8 cellular contexts compared by ENCODE assay signal in the genomic region with DNA sequence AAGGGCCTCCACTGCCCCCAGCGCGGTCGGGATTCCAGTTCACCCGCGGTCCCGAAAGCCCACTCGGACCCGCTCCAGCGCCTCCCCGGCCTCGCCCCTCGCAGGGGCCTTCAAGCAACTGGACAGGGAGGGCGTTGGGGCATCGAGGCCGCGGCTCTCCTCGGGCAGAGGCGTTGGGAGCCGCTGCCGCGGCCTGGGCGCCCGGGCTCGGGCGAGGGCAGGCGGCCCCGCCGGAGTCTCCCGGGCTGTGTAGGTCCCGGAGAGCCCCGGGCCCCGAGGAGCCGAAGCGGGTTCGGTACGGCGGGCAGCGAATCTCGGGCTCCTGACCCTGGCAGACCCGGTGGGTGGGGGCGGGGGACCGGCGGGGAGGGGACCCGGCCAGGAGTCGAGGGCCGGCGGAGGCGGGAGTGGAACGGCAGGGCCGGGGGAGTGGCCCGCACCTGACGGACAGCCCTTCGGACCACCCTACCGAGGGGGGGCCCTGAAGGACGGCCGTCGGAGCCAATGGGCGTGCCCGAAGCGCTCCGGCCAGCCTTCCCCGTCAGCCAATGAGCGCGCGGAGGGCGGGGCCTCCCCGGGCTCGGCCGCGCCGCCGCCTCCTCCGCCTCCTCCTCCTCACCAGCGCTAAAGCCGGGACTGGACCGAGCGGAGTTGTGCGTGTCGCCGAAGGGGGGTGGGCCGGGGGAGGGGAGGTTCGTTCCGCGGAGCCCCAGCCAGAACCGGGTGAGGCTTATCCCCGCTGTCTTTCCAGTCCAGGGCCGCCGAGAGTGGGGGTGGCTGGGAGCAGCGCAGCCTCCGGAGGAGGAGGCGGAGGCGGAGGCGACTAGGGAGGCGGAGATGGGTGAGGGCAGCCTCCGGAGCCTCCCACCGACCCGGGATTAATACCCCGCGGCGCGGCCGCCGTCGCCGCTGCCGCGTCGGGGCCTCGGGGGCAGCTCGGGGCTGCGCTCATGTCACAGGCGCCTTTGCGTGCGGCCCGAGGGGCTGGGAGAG. TPM values are rescaled to one million over a fixed set of nuclear protein-coding genes. Genes with fewer than 3 reads are reported as not detected.
DNase-seq lines count a peak whose midpoint lies in the region; ATAC-seq and TF ChIP-seq lines count a peak whose summit lies in the region.

A gene (plus strand): TSS at position 609 of the 993 bp plus-strand sequence. CDS start 34,346 bp downstream, outside the sequence.

- peak within 1 kb of the TSS; percentile 91 for H3K27ac ChIP-seq in MM.1S (ENCODE audit: low read length)

- peak within 1 kb of the TSS; percentile 98 to 100 (median 100) for H3K27ac Mint-ChIP-seq in nephron

- H3K4me3 ChIP-seq in MM.1S (ENCODE audit: low read length): peak within 1 kb of the TSS; percentile 70
- peak within 1 kb of the TSS; percentile 86 for H3K4me3 ChIP-seq in fibroblast of the aortic adventitia (ENCODE audit: low read depth, low read length)

- H3K4me1 ChIP-seq in ES-I3 (ENCODE audit: insufficient read depth, low read length) (peaks cover 9% of the 10 kb centered on the region), MM.1S (ENCODE audit: low read length) (peaks cover 14% of the 10 kb centered on the region)

- TF ChIP-seq CTCF in MM.1S (IDR thresholded peaks at IDR 0.05; ENCODE audit: low read length) (no peak), fibroblast of the aortic adventitia (IDR thresholded peaks at IDR 0.05; ENCODE audit: insufficient read depth, low read length) (no peak), nephron (IDR thresholded peaks at IDR 0.05; ENCODE audit: unreplicated experiment in 3 of 3) (no peak)

- H3K36me3 Mint-ChIP-seq in nephron (ENCODE audit: low read depth): peaks cover 19% of the 10 kb centered on the region

- peak; percentile 87 for ATAC-seq in stimulated activated naive CD8-positive, alpha-beta T cell treated with anti-CD3 and anti-CD28 coated beads, Interleukin-15, Interleukin-2, amounts not matched to agents 100 U/mL and 50 U/mL, for 24 hours

- DNase-seq in HCEC 1CT (peak; percentile 93), MM.1S (peak; percentile 89), SHP77 treated with DMSO at 0.1 percent for 48 hours (lab: John Stamatoyannopoulos, UW) (peak; percentile 82), fibroblast of the aortic adventitia (ENCODE audit: low read depth) (peak; percentile 96)
- peak; percentile 99 for DNase-seq in activated effector memory CD4-positive, alpha-beta T cell treated with anti-CD3 and anti-CD28 coated beads, Interleukin-2, amount 50 U/mL, for 16 hours
- DNase-seq in stimulated activated naive CD8-positive, alpha-beta T cell treated with anti-CD3 and anti-CD28 coated beads, Interleukin-15, Interleukin-2, amounts not matched to agents 100 U/mL and 50 U/mL, for 24 hours: peak; percentile 100

- H3K9me2 ChIP-seq in MM.1S (replicated peaks; ENCODE audit: insufficient read depth, low read length): no peaks in the 10 kb centered on the region

- H3K79me2 ChIP-seq in MM.1S (ENCODE audit: low read length): peaks cover 28% of the 10 kb centered on the region

- H3K4me1 Mint-ChIP-seq in nephron: peaks cover 22% of the 10 kb centered on the region

- H3K4me3 Mint-ChIP-seq in nephron: peak within 1 kb of the TSS; percentile 98 to 100 (median 99)

- H3K4me2 ChIP-seq in MM.1S (ENCODE audit: low read depth, low read length): peak within 1 kb of the TSS; percentile 67

- peaks cover 13% of the 10 kb centered on the region; the same call in 1 of the 2 replicates for H3F3A ChIP-seq in MM.1S (ENCODE audit: insufficient read depth, low read length)

- no peaks in the 10 kb centered on the region for H4K20me1 ChIP-seq in MM.1S (ENCODE audit: insufficient read depth, low read length)

- H3K36me3 ChIP-seq in ES-I3 (ENCODE audit: insufficient read depth, low read length) (peaks cover 5% of the 10 kb centered on the region; the same call in 1 of the 2 replicates), MM.1S (replicated peaks; ENCODE audit: insufficient read depth, low read length) (no peaks in the 10 kb centered on the region)

- H3K27me3 Mint-ChIP-seq in nephron (ENCODE audit: low read depth): no peaks in the 10 kb centered on the region

- H3K9ac ChIP-seq in ES-I3 (ENCODE audit: low read depth, low read length): peak within 1 kb of the TSS; percentile 96
- peak within 1 kb of the TSS; percentile 74 for H3K9ac ChIP-seq in MM.1S (ENCODE audit: low read length)

- H3K27me3 ChIP-seq in MM.1S (replicated peaks; ENCODE audit: insufficient read depth, low read length): no peaks in the 10 kb centered on the region

- peak within 1 kb of the TSS; percentile 72 for H2AFZ ChIP-seq in MM.1S (ENCODE audit: low read length)

- no peaks in the 10 kb centered on the region for H3K9me3 ChIP-seq in ES-I3 (ENCODE audit: control insufficient read depth, insufficient read depth, low read length)
- no peaks in the 10 kb centered on the region for H3K9me3 ChIP-seq in MM.1S (replicated peaks; ENCODE audit: insufficient read depth, low read length)

- H3K9me3 Mint-ChIP-seq in nephron: no peaks in the 10 kb centered on the region

RNA-seq across cellular contexts. Expression of the gene that starts here (rescaled TPM):
- total RNA-seq in fibroblast of the aortic adventitia (ENCODE audit: low replicate concordance): 47.8 and 62.5 TPM in 2 replicates

Comparison
In these comparisons a context has a peak if more than half of its experiments do, and no peak if none do; other contexts are left out.
1. Peak in every context shown above with its lines: DNase-seq, ATAC-seq, H3K4me3 ChIP-seq and H3K27ac ChIP-seq.